In genomic region chr5:143204474-143205246, GRCh38 we compare ENCODE assay signal across 1 cellular context.
TF ChIP-seq lines count a peak whose summit lies in the region.

No MANE protein-coding gene starts in this region.

TF ChIP-seq in SK-N-SH treated with all-trans-retinoic acid at 6 μM for 48 hours, 23 proteins besides CTCF, POLR2A, EP300 and RAD21 (continued from another document):
- TF ChIP-seq, protein P1, sequence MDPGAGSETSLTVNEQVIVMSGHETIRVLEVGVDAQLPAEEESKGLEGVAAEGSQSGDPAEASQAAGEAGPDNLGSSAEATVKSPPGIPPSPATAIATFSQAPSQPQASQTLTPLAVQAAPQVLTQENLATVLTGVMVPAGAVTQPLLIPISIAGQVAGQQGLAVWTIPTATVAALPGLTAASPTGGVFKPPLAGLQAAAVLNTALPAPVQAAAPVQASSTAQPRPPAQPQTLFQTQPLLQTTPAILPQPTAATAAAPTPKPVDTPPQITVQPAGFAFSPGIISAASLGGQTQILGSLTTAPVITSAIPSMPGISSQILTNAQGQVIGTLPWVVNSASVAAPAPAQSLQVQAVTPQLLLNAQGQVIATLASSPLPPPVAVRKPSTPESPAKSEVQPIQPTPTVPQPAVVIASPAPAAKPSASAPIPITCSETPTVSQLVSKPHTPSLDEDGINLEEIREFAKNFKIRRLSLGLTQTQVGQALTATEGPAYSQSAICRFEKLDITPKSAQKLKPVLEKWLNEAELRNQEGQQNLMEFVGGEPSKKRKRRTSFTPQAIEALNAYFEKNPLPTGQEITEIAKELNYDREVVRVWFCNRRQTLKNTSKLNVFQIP (CRISPR knock-in tag; IDR thresholded peaks at IDR 0.05; ENCODE audit: borderline replicate concordance, low read depth) = no peak
- TF ChIP-seq ZNF565 (CRISPR knock-in tag; conservative IDR thresholded peaks at IDR 0.05; ENCODE audit: low read depth) = no peak
- no peak for TF ChIP-seq ZFP30 (CRISPR knock-in tag; IDR thresholded peaks at IDR 0.05)
- TF ChIP-seq PPARA (CRISPR knock-in tag; IDR thresholded peaks at IDR 0.05; ENCODE audit: borderline replicate concordance) = no peak
- no peak for TF ChIP-seq OSR1 (CRISPR knock-in tag; IDR thresholded peaks at IDR 0.05)
- no peak for TF ChIP-seq TOX (CRISPR knock-in tag; IDR thresholded peaks at IDR 0.05; ENCODE audit: borderline replicate concordance)
- TF ChIP-seq ZFP3 (CRISPR knock-in tag; IDR thresholded peaks at IDR 0.05) = no peak
TF ChIP-seq in SK-N-SH treated with all-trans-retinoic acid at 6 μM for 48 hours: peak in this region for 0.
